Comparison of ENCODE assay signal across 1 cellular context in the genomic region with DNA sequence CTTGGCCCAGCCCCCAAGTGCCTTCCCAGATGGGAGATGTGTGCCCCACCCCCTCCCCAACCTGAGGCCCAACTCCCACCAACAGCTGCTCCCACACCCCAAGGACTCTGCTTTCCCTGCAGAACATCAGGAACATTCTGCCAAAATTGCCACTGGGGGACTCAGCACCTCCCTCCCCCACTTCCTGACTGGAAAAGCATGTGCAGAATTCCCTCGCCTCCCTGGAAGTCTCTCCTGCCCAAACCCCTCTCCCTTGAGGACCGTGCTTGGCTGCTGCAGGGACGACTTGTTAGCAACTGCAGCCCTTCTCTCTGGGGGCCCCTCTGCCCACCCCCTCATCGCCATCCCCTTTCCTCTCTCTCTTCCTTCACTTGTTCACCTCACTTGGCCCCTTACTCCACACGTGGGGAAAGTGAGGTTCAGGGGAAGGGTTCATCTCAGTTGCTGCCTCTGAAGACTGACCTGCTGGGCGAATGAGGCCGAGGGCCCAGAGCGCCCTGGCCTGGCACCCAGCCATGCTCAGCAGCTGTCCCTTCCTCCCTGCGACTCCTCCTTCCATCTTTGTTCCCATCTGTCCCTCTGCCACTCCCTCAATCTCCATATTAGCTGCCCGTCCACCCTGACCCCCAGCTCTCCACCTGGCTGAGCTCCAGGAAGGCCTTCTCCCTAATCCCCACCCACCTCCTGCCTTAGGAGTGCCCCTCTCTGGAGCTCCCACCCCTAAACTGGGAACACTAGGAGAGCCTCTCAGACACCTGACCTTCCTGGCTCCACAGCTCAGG.
TF ChIP-seq lines count a peak whose summit lies in the region.

No MANE protein-coding gene starts in this region.

TF ChIP-seq in HepG2, 621 proteins besides CTCF, POLR2A, EP300 and RAD21 (continued from another document):
- TF ChIP-seq, protein P1, sequence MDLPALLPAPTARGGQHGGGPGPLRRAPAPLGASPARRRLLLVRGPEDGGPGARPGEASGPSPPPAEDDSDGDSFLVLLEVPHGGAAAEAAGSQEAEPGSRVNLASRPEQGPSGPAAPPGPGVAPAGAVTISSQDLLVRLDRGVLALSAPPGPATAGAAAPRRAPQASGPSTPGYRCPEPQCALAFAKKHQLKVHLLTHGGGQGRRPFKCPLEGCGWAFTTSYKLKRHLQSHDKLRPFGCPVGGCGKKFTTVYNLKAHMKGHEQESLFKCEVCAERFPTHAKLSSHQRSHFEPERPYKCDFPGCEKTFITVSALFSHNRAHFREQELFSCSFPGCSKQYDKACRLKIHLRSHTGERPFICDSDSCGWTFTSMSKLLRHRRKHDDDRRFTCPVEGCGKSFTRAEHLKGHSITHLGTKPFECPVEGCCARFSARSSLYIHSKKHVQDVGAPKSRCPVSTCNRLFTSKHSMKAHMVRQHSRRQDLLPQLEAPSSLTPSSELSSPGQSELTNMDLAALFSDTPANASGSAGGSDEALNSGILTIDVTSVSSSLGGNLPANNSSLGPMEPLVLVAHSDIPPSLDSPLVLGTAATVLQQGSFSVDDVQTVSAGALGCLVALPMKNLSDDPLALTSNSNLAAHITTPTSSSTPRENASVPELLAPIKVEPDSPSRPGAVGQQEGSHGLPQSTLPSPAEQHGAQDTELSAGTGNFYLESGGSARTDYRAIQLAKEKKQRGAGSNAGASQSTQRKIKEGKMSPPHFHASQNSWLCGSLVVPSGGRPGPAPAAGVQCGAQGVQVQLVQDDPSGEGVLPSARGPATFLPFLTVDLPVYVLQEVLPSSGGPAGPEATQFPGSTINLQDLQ (CRISPR knock-in tag; IDR thresholded peaks at IDR 0.05): no peak
- TF ChIP-seq ZNF713 (CRISPR knock-in tag; IDR thresholded peaks at IDR 0.05) (no peak), ZNF451 (CRISPR knock-in tag; IDR thresholded peaks at IDR 0.05) (no peak), ZUFSP (CRISPR knock-in tag; IDR thresholded peaks at IDR 0.05; ENCODE audit: borderline replicate concordance) (no peak), ARNT2 (CRISPR knock-in tag; IDR thresholded peaks at IDR 0.05; ENCODE audit: low read depth) (no peak), ZNF383 (CRISPR knock-in tag; IDR thresholded peaks at IDR 0.05; ENCODE audit: borderline replicate concordance) (no peak), SUZ12 (IDR thresholded peaks at IDR 0.05; ENCODE audit: low read depth, low read length) (no peak), ZMAT5 (CRISPR knock-in tag; IDR thresholded peaks at IDR 0.05; ENCODE audit: borderline replicate concordance, low read depth) (no peak), MED8 (CRISPR knock-in tag; IDR thresholded peaks at IDR 0.05; ENCODE audit: insufficient replicate concordance) (no peak), AGO1 (IDR thresholded peaks at IDR 0.05; ENCODE audit: low read depth, low read length, poor library complexity, severe bottlenecking) (no peak), ARNTL (CRISPR knock-in tag; IDR thresholded peaks at IDR 0.05) (no peak), NFE2L2 (IDR thresholded peaks at IDR 0.05; ENCODE audit: low read length) (no peak), ZFP91 (CRISPR knock-in tag; IDR thresholded peaks at IDR 0.05; ENCODE audit: borderline replicate concordance) (no peak)
- TF ChIP-seq, protein P2, sequence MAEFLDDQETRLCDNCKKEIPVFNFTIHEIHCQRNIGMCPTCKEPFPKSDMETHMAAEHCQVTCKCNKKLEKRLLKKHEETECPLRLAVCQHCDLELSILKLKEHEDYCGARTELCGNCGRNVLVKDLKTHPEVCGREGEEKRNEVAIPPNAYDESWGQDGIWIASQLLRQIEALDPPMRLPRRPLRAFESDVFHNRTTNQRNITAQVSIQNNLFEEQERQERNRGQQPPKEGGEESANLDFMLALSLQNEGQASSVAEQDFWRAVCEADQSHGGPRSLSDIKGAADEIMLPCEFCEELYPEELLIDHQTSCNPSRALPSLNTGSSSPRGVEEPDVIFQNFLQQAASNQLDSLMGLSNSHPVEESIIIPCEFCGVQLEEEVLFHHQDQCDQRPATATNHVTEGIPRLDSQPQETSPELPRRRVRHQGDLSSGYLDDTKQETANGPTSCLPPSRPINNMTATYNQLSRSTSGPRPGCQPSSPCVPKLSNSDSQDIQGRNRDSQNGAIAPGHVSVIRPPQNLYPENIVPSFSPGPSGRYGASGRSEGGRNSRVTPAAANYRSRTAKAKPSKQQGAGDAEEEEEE (CRISPR knock-in tag; IDR thresholded peaks at IDR 0.05; ENCODE audit: borderline replicate concordance): no peak
TF ChIP-seq in HepG2: peak in this region for 0.
